ENCODE assay signal across 1 cellular context in genomic region chr14:61042220-61042619, GRCh38.
TF ChIP-seq lines count a peak whose summit lies in the region.

No MANE protein-coding gene starts in this region.

TF ChIP-seq in HepG2, 621 proteins besides CTCF, POLR2A, EP300 and RAD21 (continued from another document and continues in another):
- TF ChIP-seq, protein P1, sequence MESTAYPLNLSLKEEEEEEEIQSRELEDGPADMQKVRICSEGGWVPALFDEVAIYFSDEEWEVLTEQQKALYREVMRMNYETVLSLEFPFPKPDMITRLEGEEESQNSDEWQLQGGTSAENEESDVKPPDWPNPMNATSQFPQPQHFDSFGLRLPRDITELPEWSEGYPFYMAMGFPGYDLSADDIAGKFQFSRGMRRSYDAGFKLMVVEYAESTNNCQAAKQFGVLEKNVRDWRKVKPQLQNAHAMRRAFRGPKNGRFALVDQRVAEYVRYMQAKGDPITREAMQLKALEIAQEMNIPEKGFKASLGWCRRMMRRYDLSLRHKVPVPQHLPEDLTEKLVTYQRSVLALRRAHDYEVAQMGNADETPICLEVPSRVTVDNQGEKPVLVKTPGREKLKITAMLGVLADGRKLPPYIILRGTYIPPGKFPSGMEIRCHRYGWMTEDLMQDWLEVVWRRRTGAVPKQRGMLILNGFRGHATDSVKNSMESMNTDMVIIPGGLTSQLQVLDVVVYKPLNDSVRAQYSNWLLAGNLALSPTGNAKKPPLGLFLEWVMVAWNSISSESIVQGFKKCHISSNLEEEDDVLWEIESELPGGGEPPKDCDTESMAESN (CRISPR knock-in tag; conservative IDR thresholded peaks at IDR 0.05): no peak
- TF ChIP-seq ZNF160 (CRISPR knock-in tag; IDR thresholded peaks at IDR 0.05) (no peak), JDP2 (CRISPR knock-in tag; IDR thresholded peaks at IDR 0.05; ENCODE audit: borderline replicate concordance) (no peak), PRMT3 (CRISPR knock-in tag; IDR thresholded peaks at IDR 0.05; ENCODE audit: borderline replicate concordance, low read depth) (no peak), MLXIP (CRISPR knock-in tag; IDR thresholded peaks at IDR 0.05; ENCODE audit: borderline replicate concordance) (no peak), ZNF788 (CRISPR knock-in tag; IDR thresholded peaks at IDR 0.05; ENCODE audit: borderline replicate concordance) (no peak), PHF21A (CRISPR knock-in tag; IDR thresholded peaks at IDR 0.05) (no peak), NFKB2 (CRISPR knock-in tag; IDR thresholded peaks at IDR 0.05; ENCODE audit: borderline replicate concordance) (no peak), SP5 (CRISPR knock-in tag; IDR thresholded peaks at IDR 0.05; ENCODE audit: borderline replicate concordance, low read depth) (peak; percentile 32; the same call in 1 of the 2 replicates), ZUFSP (CRISPR knock-in tag; IDR thresholded peaks at IDR 0.05; ENCODE audit: borderline replicate concordance) (no peak), HDAC2 (CRISPR knock-in tag; IDR thresholded peaks at IDR 0.05) (peak; percentile 80), MXD4 (CRISPR knock-in tag; IDR thresholded peaks at IDR 0.05) (no peak), FUBP1 (CRISPR knock-in tag; IDR thresholded peaks at IDR 0.05; ENCODE audit: borderline replicate concordance) (no peak), SOX5 (CRISPR knock-in tag; IDR thresholded peaks at IDR 0.05; ENCODE audit: borderline replicate concordance) (peak; percentile 99), ZNF556 (CRISPR knock-in tag; IDR thresholded peaks at IDR 0.05; ENCODE audit: borderline replicate concordance) (no peak), CENPT (CRISPR knock-in tag; IDR thresholded peaks at IDR 0.05; ENCODE audit: low read depth) (no peak), THAP8 (CRISPR knock-in tag; IDR thresholded peaks at IDR 0.05; ENCODE audit: borderline replicate concordance) (no peak), TFDP2 (CRISPR knock-in tag; IDR thresholded peaks at IDR 0.05) (no peak), ZNF264 (CRISPR knock-in tag; IDR thresholded peaks at IDR 0.05) (no peak), ZSCAN9 (CRISPR knock-in tag; IDR thresholded peaks at IDR 0.05; ENCODE audit: borderline replicate concordance) (no peak), GABPB1 (CRISPR knock-in tag; IDR thresholded peaks at IDR 0.05) (no peak), TARDBP (CRISPR knock-in tag; IDR thresholded peaks at IDR 0.05) (peak; percentile 42; the same call in 1 of the 2 replicates), HMGXB3 (CRISPR knock-in tag; IDR thresholded peaks at IDR 0.05; ENCODE audit: borderline replicate concordance) (no peak)
- TF ChIP-seq, protein P2, sequence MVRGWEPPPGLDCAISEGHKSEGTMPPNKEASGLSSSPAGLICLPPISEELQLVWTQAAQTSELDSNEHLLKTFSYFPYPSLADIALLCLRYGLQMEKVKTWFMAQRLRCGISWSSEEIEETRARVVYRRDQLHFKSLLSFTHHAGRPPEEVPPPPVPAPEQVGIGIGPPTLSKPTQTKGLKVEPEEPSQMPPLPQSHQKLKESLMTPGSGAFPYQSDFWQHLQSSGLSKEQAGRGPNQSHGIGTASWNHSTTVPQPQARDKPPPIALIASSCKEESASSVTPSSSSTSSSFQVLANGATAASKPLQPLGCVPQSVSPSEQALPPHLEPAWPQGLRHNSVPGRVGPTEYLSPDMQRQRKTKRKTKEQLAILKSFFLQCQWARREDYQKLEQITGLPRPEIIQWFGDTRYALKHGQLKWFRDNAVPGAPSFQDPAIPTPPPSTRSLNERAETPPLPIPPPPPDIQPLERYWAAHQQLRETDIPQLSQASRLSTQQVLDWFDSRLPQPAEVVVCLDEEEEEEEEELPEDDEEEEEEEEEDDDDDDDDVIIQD (CRISPR knock-in tag; IDR thresholded peaks at IDR 0.05; ENCODE audit: low read depth): peak; percentile 50; the same call in 1 of the 2 replicates
- TF ChIP-seq, protein P3, sequence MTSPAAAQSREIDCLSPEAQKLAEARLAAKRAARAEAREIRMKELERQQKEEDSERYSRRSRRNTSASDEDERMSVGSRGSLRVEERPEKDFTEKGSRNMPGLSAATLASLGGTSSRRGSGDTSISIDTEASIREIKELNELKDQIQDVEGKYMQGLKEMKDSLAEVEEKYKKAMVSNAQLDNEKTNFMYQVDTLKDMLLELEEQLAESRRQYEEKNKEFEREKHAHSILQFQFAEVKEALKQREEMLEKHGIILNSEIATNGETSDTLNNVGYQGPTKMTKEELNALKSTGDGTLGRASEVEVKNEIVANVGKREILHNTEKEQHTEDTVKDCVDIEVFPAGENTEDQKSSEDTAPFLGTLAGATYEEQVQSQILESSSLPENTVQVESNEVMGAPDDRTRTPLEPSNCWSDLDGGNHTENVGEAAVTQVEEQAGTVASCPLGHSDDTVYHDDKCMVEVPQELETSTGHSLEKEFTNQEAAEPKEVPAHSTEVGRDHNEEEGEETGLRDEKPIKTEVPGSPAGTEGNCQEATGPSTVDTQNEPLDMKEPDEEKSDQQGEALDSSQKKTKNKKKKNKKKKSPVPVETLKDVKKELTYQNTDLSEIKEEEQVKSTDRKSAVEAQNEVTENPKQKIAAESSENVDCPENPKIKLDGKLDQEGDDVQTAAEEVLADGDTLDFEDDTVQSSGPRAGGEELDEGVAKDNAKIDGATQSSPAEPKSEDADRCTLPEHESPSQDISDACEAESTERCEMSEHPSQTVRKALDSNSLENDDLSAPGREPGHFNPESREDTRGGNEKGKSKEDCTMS (CRISPR knock-in tag; conservative IDR thresholded peaks at IDR 0.05): no peak
- TF ChIP-seq, protein P4, sequence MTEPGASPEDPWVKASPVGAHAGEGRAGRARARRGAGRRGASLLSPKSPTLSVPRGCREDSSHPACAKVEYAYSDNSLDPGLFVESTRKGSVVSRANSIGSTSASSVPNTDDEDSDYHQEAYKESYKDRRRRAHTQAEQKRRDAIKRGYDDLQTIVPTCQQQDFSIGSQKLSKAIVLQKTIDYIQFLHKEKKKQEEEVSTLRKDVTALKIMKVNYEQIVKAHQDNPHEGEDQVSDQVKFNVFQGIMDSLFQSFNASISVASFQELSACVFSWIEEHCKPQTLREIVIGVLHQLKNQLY (CRISPR knock-in tag; IDR thresholded peaks at IDR 0.05): peak; percentile 62; the same call in 1 of the 2 replicates
- TF ChIP-seq, protein P5, sequence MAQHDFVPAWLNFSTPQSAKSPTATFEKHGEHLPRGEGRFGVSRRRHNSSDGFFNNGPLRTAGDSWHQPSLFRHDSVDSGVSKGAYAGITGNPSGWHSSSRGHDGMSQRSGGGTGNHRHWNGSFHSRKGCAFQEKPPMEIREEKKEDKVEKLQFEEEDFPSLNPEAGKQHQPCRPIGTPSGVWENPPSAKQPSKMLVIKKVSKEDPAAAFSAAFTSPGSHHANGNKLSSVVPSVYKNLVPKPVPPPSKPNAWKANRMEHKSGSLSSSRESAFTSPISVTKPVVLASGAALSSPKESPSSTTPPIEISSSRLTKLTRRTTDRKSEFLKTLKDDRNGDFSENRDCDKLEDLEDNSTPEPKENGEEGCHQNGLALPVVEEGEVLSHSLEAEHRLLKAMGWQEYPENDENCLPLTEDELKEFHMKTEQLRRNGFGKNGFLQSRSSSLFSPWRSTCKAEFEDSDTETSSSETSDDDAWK (CRISPR knock-in tag; IDR thresholded peaks at IDR 0.05): no peak
- TF ChIP-seq, protein P6, sequence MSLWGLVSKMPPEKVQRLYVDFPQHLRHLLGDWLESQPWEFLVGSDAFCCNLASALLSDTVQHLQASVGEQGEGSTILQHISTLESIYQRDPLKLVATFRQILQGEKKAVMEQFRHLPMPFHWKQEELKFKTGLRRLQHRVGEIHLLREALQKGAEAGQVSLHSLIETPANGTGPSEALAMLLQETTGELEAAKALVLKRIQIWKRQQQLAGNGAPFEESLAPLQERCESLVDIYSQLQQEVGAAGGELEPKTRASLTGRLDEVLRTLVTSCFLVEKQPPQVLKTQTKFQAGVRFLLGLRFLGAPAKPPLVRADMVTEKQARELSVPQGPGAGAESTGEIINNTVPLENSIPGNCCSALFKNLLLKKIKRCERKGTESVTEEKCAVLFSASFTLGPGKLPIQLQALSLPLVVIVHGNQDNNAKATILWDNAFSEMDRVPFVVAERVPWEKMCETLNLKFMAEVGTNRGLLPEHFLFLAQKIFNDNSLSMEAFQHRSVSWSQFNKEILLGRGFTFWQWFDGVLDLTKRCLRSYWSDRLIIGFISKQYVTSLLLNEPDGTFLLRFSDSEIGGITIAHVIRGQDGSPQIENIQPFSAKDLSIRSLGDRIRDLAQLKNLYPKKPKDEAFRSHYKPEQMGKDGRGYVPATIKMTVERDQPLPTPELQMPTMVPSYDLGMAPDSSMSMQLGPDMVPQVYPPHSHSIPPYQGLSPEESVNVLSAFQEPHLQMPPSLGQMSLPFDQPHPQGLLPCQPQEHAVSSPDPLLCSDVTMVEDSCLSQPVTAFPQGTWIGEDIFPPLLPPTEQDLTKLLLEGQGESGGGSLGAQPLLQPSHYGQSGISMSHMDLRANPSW (CRISPR knock-in tag; IDR thresholded peaks at IDR 0.05; ENCODE audit: borderline replicate concordance): no peak
